Comparison of ENCODE assay signal across 8 cellular contexts in genomic region chr1:10866314-10867091, GRCh38.
A peak's percentile ranks its signal among the peaks of the same experiment; 100 is the strongest.
DNase-seq lines count a peak whose midpoint lies in the region; ATAC-seq, FAIRE-seq and TF ChIP-seq lines count a peak whose summit lies in the region.

No MANE protein-coding gene starts in this region.

- TF ChIP-seq EP300 in tibial nerve (IDR thresholded peaks at IDR 0.05) = no peak

- H3K9me3 Mint-ChIP-seq in chondrocyte (ENCODE audit: low read depth) = no peaks in the 10 kb centered on the region

- TF ChIP-seq CTCF in chondrocyte (IDR thresholded peaks at IDR 0.05) (no peak), tibial nerve (IDR thresholded peaks at IDR 0.05) (no peak), D721Med (IDR thresholded peaks at IDR 0.05; ENCODE audit: insufficient read depth, missing control alignments) (no peak)

- H3K4me3 ChIP-seq in mesodermal cell (ENCODE audit: extremely low read depth, insufficient read depth, low read length, poor library complexity, severe bottlenecking) (peak overlapping the region; percentile 39), tibial nerve (peak overlapping the region; percentile 17 to 56 (median 28))

- WGBS in mesodermal cell (ENCODE audit: insufficient coverage in 2 of 2), 2 experiments = 8 to 9% methylated on average over 15 to 16 of the region's 31 CpGs
- WGBS in tibial nerve, 2 donors = 3 to 7% methylated on average over 21 of the region's 31 CpGs

- ATAC-seq in T-helper 17 cell (peak; percentile 44), HG02642 (IDR thresholded peaks at IDR 0.05; ENCODE audit: poor library complexity, unreplicated experiment) (no peak)

- H3K36me3 ChIP-seq in mesodermal cell (ENCODE audit: control insufficient read depth, insufficient read depth, low read length) (no peaks in the 10 kb centered on the region), tibial nerve (no peaks in the 10 kb centered on the region)

- H3K4me1 ChIP-seq in mesodermal cell (ENCODE audit: control insufficient read depth, insufficient read depth, low read length, poor library complexity, severe bottlenecking) (peaks cover 5% of the 10 kb centered on the region), tibial nerve (peaks cover 0 to 22% (median 14%) of the 10 kb centered on the region in 4 donors)

- DNase-seq in HTR-8/SVneo (ENCODE audit: insufficient read length, low spot score) = peak; percentile 22
- DNase-seq in T-helper 17 cell = peak in 1 of 3 donors; percentile 12
- DNase-seq in chondrocyte (ENCODE audit: low spot score) = no peak
- DNase-seq in tibial nerve (ENCODE audit: low spot score in 2 of 2) = no peak
- no peak for DNase-seq in NOMO-1 treated with dmso at 0.1 percent for 144 hours (lab: John Stamatoyannopoulos, UW; ENCODE audit: unreplicated experiment)
- no peak for DNase-seq in D721Med (ENCODE audit: insufficient read length, low spot score)

- no peak overlapping the region for H3K27ac ChIP-seq in mesodermal cell (ENCODE audit: low read depth, low read length, severe bottlenecking)
- H3K27ac ChIP-seq in tibial nerve = no peak overlapping the region

- H3K27me3 Mint-ChIP-seq in T-helper 17 cell (peaks cover 71% of the 10 kb centered on the region), chondrocyte (ENCODE audit: low read depth) (peaks cover 59% of the 10 kb centered on the region)

- no peak for TF ChIP-seq POLR2A in tibial nerve (IDR thresholded peaks at IDR 0.05)

- H3K4me3 Mint-ChIP-seq in T-helper 17 cell (peak overlapping the region; percentile 77), chondrocyte (ENCODE audit: unreplicated experiment) (peak overlapping the region; percentile 70)

- peaks cover 0 to 78% of the 10 kb centered on the region in 2 donors for H3K27me3 ChIP-seq in tibial nerve

- H3K4me1 Mint-ChIP-seq in T-helper 17 cell (peaks cover 18% of the 10 kb centered on the region), chondrocyte (ENCODE audit: low read depth) (peaks cover 12% of the 10 kb centered on the region)

- FAIRE-seq in HTR-8/SVneo (lab: Jason Lieb, UNC) (peak; percentile 13), D721Med (lab: Jason Lieb, UNC) (no peak)

- no peak overlapping the region for H3K27ac Mint-ChIP-seq in T-helper 17 cell
- H3K27ac Mint-ChIP-seq in chondrocyte (ENCODE audit: unreplicated experiment) = no peak overlapping the region

- H3K36me3 Mint-ChIP-seq in T-helper 17 cell (ENCODE audit: low read depth) = peaks cover 4% of the 10 kb centered on the region
- H3K36me3 Mint-ChIP-seq in chondrocyte (ENCODE audit: low read depth) = no peaks in the 10 kb centered on the region

- H3K9me3 ChIP-seq in T-helper 17 cell (ENCODE audit: control insufficient read depth, low read length, poor library complexity, severe bottlenecking) (no peaks in the 10 kb centered on the region), mesodermal cell (ENCODE audit: control insufficient read depth, low read length) (no peaks in the 10 kb centered on the region), tibial nerve (no peaks in the 10 kb centered on the region)
